In genomic region chrX:153952373-153953026, GRCh38 we compare ENCODE assay signal across 12 cellular contexts. TPM values are rescaled to one million over a fixed set of nuclear protein-coding genes. Genes with fewer than 3 reads are reported as not detected.
A peak's percentile ranks its signal among the peaks of the same experiment; 100 is the strongest.
DNase-seq lines count a peak whose midpoint lies in the region; ATAC-seq and TF ChIP-seq lines count a peak whose summit lies in the region.
"Had no signal": no experiment of that assay in that cellular context is flagged by ENCODE, and none has a peak within 500 bp of the region (broad histone marks: within the 10 kb centered on the region; RNA-seq: fewer than 3 reads in every experiment).

No MANE protein-coding gene starts in this region.

- no peak for ATAC-seq in activated CD4-positive, alpha-beta T cell treated with anti-CD3 and anti-CD28 coated beads for 36 hours

- no peaks in the 10 kb centered on the region for H3K9me3 Mint-ChIP-seq in activated CD4-positive, alpha-beta T cell treated with anti-CD3 and anti-CD28 coated beads for 36 hours (ENCODE audit: low read depth)
- H3K9me3 Mint-ChIP-seq in activated T-helper 2 cell treated with anti-CD3 and anti-CD28 coated beads, Interferon-gamma antibody, Interleukin-2, Interleukin-4, amounts not matched to agents 10 μg/mL and 5 μg/mL and 100 μg/mL, durations not matched to agents 14 hours and 24 hours and 36 hours: no peaks in the 10 kb centered on the region
- H3K9me3 Mint-ChIP-seq: central memory CD8-positive, alpha-beta T cell had no signal

- no peak for TF ChIP-seq POLR2A in stomach (IDR thresholded peaks at IDR 0.05)

- no peak for DNase-seq in activated CD4-positive, alpha-beta T cell treated with anti-CD3 and anti-CD28 coated beads for 36 hours
- no peak for DNase-seq in activated CD4-positive, alpha-beta T cell treated with anti-CD3 and anti-CD28 coated beads for 48 hours
- DNase-seq in activated T-helper 2 cell treated with anti-CD3 and anti-CD28 coated beads, Interferon-gamma antibody, Interleukin-2, Interleukin-4, amounts not matched to agents 10 μg/mL and 5 μg/mL and 100 μg/mL, durations not matched to agents 14 hours and 24 hours and 36 hours (ENCODE audit: low spot score): no peak
- DNase-seq in stomach: no peak
- no peak for DNase-seq in retina
- no peak for DNase-seq in NCI-H2081 (lab: John Stamatoyannopoulos, UW)
- no peak for DNase-seq in brain microvascular endothelial cell

- peaks cover 0 to 43% (median 11%) of the 10 kb centered on the region in 4 donors for H3K4me1 ChIP-seq in stomach

- CTCF ChIA-PET in activated CD4-positive, alpha-beta T cell treated with anti-CD3 and anti-CD28 coated beads for 36 hours (lab: Charles Lee): interaction anchor here (0.5 to 1.1 kb wide), 4 partner anchors 10 to 61 kb away, joined by 3 to 5 read pairs (median 3); no protein-coding TSS in a partner anchor

- H3K27ac Mint-ChIP-seq in activated CD4-positive, alpha-beta T cell treated with anti-CD3 and anti-CD28 coated beads for 36 hours: peak overlapping the region; percentile 70
- H3K27ac Mint-ChIP-seq in activated T-helper 2 cell treated with anti-CD3 and anti-CD28 coated beads, Interferon-gamma antibody, Interleukin-2, Interleukin-4, amounts not matched to agents 10 μg/mL and 5 μg/mL and 100 μg/mL, durations not matched to agents 14 hours and 24 hours and 36 hours: peak overlapping the region; percentile 38

- no peak for TF ChIP-seq EP300 in stomach (IDR thresholded peaks at IDR 0.05)

- peaks cover 37 to 98% (median 91%) of the 10 kb centered on the region in 4 donors for H3K36me3 ChIP-seq in stomach
- H3K36me3 ChIP-seq in brain microvascular endothelial cell (replicated peaks): peaks cover 68% of the 10 kb centered on the region

- H3K36me3 Mint-ChIP-seq in activated CD4-positive, alpha-beta T cell treated with anti-CD3 and anti-CD28 coated beads for 36 hours (ENCODE audit: low read depth): peaks cover 40% of the 10 kb centered on the region
- H3K36me3 Mint-ChIP-seq in activated T-helper 2 cell treated with anti-CD3 and anti-CD28 coated beads, Interferon-gamma antibody, Interleukin-2, Interleukin-4, amounts not matched to agents 10 μg/mL and 5 μg/mL and 100 μg/mL, durations not matched to agents 14 hours and 24 hours and 36 hours (ENCODE audit: low read depth): peaks cover 52% of the 10 kb centered on the region

- POLR2A ChIA-PET in activated CD4-positive, alpha-beta T cell treated with anti-CD3 and anti-CD28 coated beads for 36 hours (lab: Charles Lee): interaction anchor here (1.0 kb wide), 1 partner anchor 14 kb away, joined by 5 read pairs; no protein-coding TSS in a partner anchor

- WGBS in stomach, 5 donors: 82 to 94% (median 92%) methylated on average over 14 to 32 of the region's 32 CpGs

- in situ Hi-C loops in brain microvascular endothelial cell (cut with HindIII; ENCODE audit: low pct_ligation_motif_present, low sequenced_read_pairs): no loop called here

- peak overlapping the region; percentile 60 for H3K27ac ChIP-seq in layer of hippocampus (ENCODE audit: low read depth, low read length)
- H3K27ac ChIP-seq in stomach: peak overlapping the region in 4 of 5 donors; percentile 29 to 79 (median 73)
- H3K27ac ChIP-seq in brain microvascular endothelial cell: no peak overlapping the region
- H3K27ac ChIP-seq: 22Rv1, SJSA1 had no signal

- intact Hi-C loops in activated CD4-positive, alpha-beta T cell treated with anti-CD3 and anti-CD28 coated beads for 36 hours (cut with DNase I, micrococcal nuclease): loop anchor here in 1 of 2 experiments (1.0 kb wide), 2 partner anchors 28 to 188 kb away; partner anchors contain the start of gene PLXNB3
- intact Hi-C loops in activated T-helper 2 cell treated with anti-CD3 and anti-CD28 coated beads, Interferon-gamma antibody, Interleukin-2, Interleukin-4, amounts not matched to agents 10 μg/mL and 5 μg/mL and 100 μg/mL, durations not matched to agents 14 hours and 24 hours and 36 hours (cut with micrococcal nuclease): no loop called here
- intact Hi-C loops in stomach (cut with DNase I; ENCODE audit: low total_unique reads): loop anchor here (5.0 kb wide), 1 partner anchor 190 kb away; the partner anchor contains the start of gene PLXNB3

- H3K9me3 ChIP-seq in stomach: no peaks in the 10 kb centered on the region
- H3K9me3 ChIP-seq: adrenal gland, SJSA1 had no signal

- H3K27me3 ChIP-seq in layer of hippocampus (ENCODE audit: control insufficient read depth, insufficient read depth, low read length) (no peaks in the 10 kb centered on the region), stomach (no peaks in the 10 kb centered on the region), brain microvascular endothelial cell (replicated peaks) (no peaks in the 10 kb centered on the region)
- H3K27me3 ChIP-seq: adrenal gland, SJSA1 had no signal

- no peak for TF ChIP-seq CTCF in stomach (IDR thresholded peaks at IDR 0.05)
- no peak for TF ChIP-seq CTCF in brain microvascular endothelial cell (IDR thresholded peaks at IDR 0.05; ENCODE audit: low read depth, low read length, missing control alignments)

- H3K4me3 ChIP-seq in stomach (no peak overlapping the region), brain microvascular endothelial cell (ENCODE audit: low read depth, low read length) (no peak overlapping the region)
- H3K4me3 ChIP-seq: adrenal gland, SJSA1 had no signal

- H3K4me3 Mint-ChIP-seq in activated CD4-positive, alpha-beta T cell treated with anti-CD3 and anti-CD28 coated beads for 36 hours: no peak overlapping the region
- no peak overlapping the region for H3K4me3 Mint-ChIP-seq in activated T-helper 2 cell treated with anti-CD3 and anti-CD28 coated beads, Interferon-gamma antibody, Interleukin-2, Interleukin-4, amounts not matched to agents 10 μg/mL and 5 μg/mL and 100 μg/mL, durations not matched to agents 14 hours and 24 hours and 36 hours (ENCODE audit: low read depth)
- H3K4me3 Mint-ChIP-seq: central memory CD8-positive, alpha-beta T cell had no signal

- H3K4me1 Mint-ChIP-seq in activated CD4-positive, alpha-beta T cell treated with anti-CD3 and anti-CD28 coated beads for 36 hours: peaks cover 15% of the 10 kb centered on the region
- peaks cover 12% of the 10 kb centered on the region for H3K4me1 Mint-ChIP-seq in activated T-helper 2 cell treated with anti-CD3 and anti-CD28 coated beads, Interferon-gamma antibody, Interleukin-2, Interleukin-4, amounts not matched to agents 10 μg/mL and 5 μg/mL and 100 μg/mL, durations not matched to agents 14 hours and 24 hours and 36 hours (ENCODE audit: low read depth)

- H3K27me3 Mint-ChIP-seq in activated CD4-positive, alpha-beta T cell treated with anti-CD3 and anti-CD28 coated beads for 36 hours: no peaks in the 10 kb centered on the region
- H3K27me3 Mint-ChIP-seq in activated T-helper 2 cell treated with anti-CD3 and anti-CD28 coated beads, Interferon-gamma antibody, Interleukin-2, Interleukin-4, amounts not matched to agents 10 μg/mL and 5 μg/mL and 100 μg/mL, durations not matched to agents 14 hours and 24 hours and 36 hours (ENCODE audit: low read depth): no peaks in the 10 kb centered on the region
- H3K27me3 Mint-ChIP-seq: central memory CD8-positive, alpha-beta T cell had no signal

RNA-seq across cellular contexts. Expression of gene RENBP, which starts 8.1 kb away (rescaled TPM):
- 1 to 10 TPM; 6.0 to 8.1 TPM for total RNA-seq in activated CD4-positive, alpha-beta T cell treated with anti-CD3 and anti-CD28 coated beads for 36 hours
- 11.4 and 12.4 TPM in 2 replicates for total RNA-seq in activated T-helper 2 cell treated with anti-CD3 and anti-CD28 coated beads, Interferon-gamma antibody, Interleukin-2, Interleukin-4, amounts not matched to agents 10 μg/mL and 5 μg/mL and 100 μg/mL, durations not matched to agents 14 hours and 24 hours and 36 hours
- 1 to 10 TPM in 2 of 5 donors, not detected in 3; 2.3 to 8.3 TPM for total RNA-seq in stomach
- polyA plus RNA-seq in stomach: 10 to 100 TPM in 1 of 3 donors, 1 to 10 TPM in 2; 4.4 to 12.7 (median 8.1) TPM

RNA-seq across cellular contexts. Expression of gene NAA10, which starts 17.7 kb away (rescaled TPM):
- total RNA-seq in activated CD4-positive, alpha-beta T cell treated with anti-CD3 and anti-CD28 coated beads for 36 hours: 100 to 1,000 TPM; 108 to 115 TPM
- total RNA-seq in activated T-helper 2 cell treated with anti-CD3 and anti-CD28 coated beads, Interferon-gamma antibody, Interleukin-2, Interleukin-4, amounts not matched to agents 10 μg/mL and 5 μg/mL and 100 μg/mL, durations not matched to agents 14 hours and 24 hours and 36 hours: 127 and 128 TPM in 2 replicates
- 10 to 100 TPM; 23.2 to 63.8 (median 35.6) TPM for total RNA-seq in stomach
- 100 to 1,000 TPM; 114 to 161 (median 125) TPM for polyA plus RNA-seq in stomach

RNA-seq across cellular contexts. Expression of gene HCFC1, which starts 19.1 kb away (rescaled TPM):
- total RNA-seq in activated CD4-positive, alpha-beta T cell treated with anti-CD3 and anti-CD28 coated beads for 36 hours: 100 to 1,000 TPM in 1 of 2 experiments, 10 to 100 TPM in 1; 99.5 to 147 TPM
- total RNA-seq in activated T-helper 2 cell treated with anti-CD3 and anti-CD28 coated beads, Interferon-gamma antibody, Interleukin-2, Interleukin-4, amounts not matched to agents 10 μg/mL and 5 μg/mL and 100 μg/mL, durations not matched to agents 14 hours and 24 hours and 36 hours: 107 and 108 TPM in 2 replicates
- 10 to 100 TPM; 13.2 to 61.6 (median 35.3) TPM for total RNA-seq in stomach
- 10 to 100 TPM in 2 of 3 donors, 1 to 10 TPM in 1; 9.0 to 13.9 (median 12.6) TPM for polyA plus RNA-seq in stomach

RNA-seq across cellular contexts. Expression of gene TMEM187, which starts 20.1 kb away (rescaled TPM):
- 1 to 10 TPM; 4.4 to 5.4 TPM for total RNA-seq in activated CD4-positive, alpha-beta T cell treated with anti-CD3 and anti-CD28 coated beads for 36 hours
- 2.1 and 2.7 TPM in 2 replicates for total RNA-seq in activated T-helper 2 cell treated with anti-CD3 and anti-CD28 coated beads, Interferon-gamma antibody, Interleukin-2, Interleukin-4, amounts not matched to agents 10 μg/mL and 5 μg/mL and 100 μg/mL, durations not matched to agents 14 hours and 24 hours and 36 hours
- 10 to 100 TPM in 1 of 5 donors, 1 to 10 TPM in 2, under 1 TPM in 1, not detected in 1; 0.89 to 16.2 (median 2.9) TPM for total RNA-seq in stomach
- 1 to 10 TPM; 2.3 to 7.0 (median 6.3) TPM for polyA plus RNA-seq in stomach

RNA-seq across cellular contexts. Expression of gene ARHGAP4, which starts 26.4 kb away (rescaled TPM):
- total RNA-seq in activated CD4-positive, alpha-beta T cell treated with anti-CD3 and anti-CD28 coated beads for 36 hours: 100 to 1,000 TPM; 130 to 135 TPM
- total RNA-seq in activated T-helper 2 cell treated with anti-CD3 and anti-CD28 coated beads, Interferon-gamma antibody, Interleukin-2, Interleukin-4, amounts not matched to agents 10 μg/mL and 5 μg/mL and 100 μg/mL, durations not matched to agents 14 hours and 24 hours and 36 hours: 128 and 135 TPM in 2 replicates
- total RNA-seq in stomach: 10 to 100 TPM; 18.5 to 93.9 (median 67.7) TPM
- polyA plus RNA-seq in stomach: 10 to 100 TPM; 24.9 to 35.5 (median 25.2) TPM
